Comparison of ENCODE assay signal across 16 cellular contexts in the genomic region with DNA sequence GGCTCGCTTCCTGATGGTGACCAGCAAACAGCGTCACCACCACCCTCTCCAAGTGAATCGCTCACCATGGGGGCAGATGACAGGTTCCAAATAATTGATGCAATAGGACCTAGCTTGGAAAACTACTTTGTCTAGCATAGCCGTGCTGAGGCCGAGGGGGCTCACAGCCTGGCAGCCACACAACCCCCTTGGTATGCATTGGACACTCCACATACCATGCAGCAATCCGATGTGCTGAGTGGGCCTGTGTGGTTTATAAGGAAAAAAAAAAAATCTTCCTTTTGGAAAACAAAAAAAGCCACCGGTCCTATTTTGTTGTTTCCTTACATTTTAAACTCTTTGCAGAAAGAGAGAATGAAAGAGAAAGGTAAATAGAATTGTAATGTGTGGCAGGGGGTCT. TPM values are rescaled to one million over a fixed set of nuclear protein-coding genes. Genes with fewer than 3 reads are reported as not detected.
A peak's percentile ranks its signal among the peaks of the same experiment; 100 is the strongest.
DNase-seq lines count a peak whose midpoint lies in the region; ATAC-seq and TF ChIP-seq lines count a peak whose summit lies in the region.
"Had no signal": no experiment of that assay in that cellular context is flagged by ENCODE, and none has a peak within 500 bp of the region (broad histone marks: within the 10 kb centered on the region; RNA-seq: fewer than 3 reads in every experiment).

No MANE protein-coding gene starts in this region.

- H3K4me1 ChIP-seq in neural progenitor cell, result peaks cover 4% of the 10 kb centered on the region
- H3K4me1 ChIP-seq: thyroid gland had no signal

- ATAC-seq in T-helper 17 cell, result no peak
- ATAC-seq in effector memory CD8-positive, alpha-beta T cell (replicated peaks), result no peak

- H4K20me1 ChIP-seq in neural progenitor cell (ENCODE audit: low read depth), result no peaks in the 10 kb centered on the region

- H3K79me2 ChIP-seq in neural progenitor cell (ENCODE audit: low read depth), result no peaks in the 10 kb centered on the region

- H3K4me3 ChIP-seq in neural progenitor cell, result no peak overlapping the region
- H3K4me3 ChIP-seq: HAP-1, PC-9, thyroid gland had no signal

- H3K36me3 Mint-ChIP-seq in T-helper 17 cell (ENCODE audit: low read depth) (peaks cover 22% of the 10 kb centered on the region), neural progenitor cell (no peaks in the 10 kb centered on the region)
- H3K36me3 Mint-ChIP-seq in effector memory CD8-positive, alpha-beta T cell (ENCODE audit: insufficient read depth), result peaks cover 100% of the 10 kb centered on the region

- H3K36me3 ChIP-seq in neural progenitor cell, result no peaks in the 10 kb centered on the region
- H3K36me3 ChIP-seq: WERI-Rb-1 had no signal

- H3K4me2 ChIP-seq in neural progenitor cell, result no peak overlapping the region
- H3K4me2 ChIP-seq: PC-9 had no signal

- H3K27ac ChIP-seq in neural progenitor cell, result no peak overlapping the region
- H3K27ac ChIP-seq: PC-9, thyroid gland, WERI-Rb-1 had no signal

- H3K4me1 Mint-ChIP-seq in T-helper 17 cell (peaks cover 56% of the 10 kb centered on the region), neural progenitor cell (peaks cover under 1% of the 10 kb centered on the region)
- H3K4me1 Mint-ChIP-seq in effector memory CD8-positive, alpha-beta T cell (ENCODE audit: low read depth in 2 of 2), result peaks cover 59 to 60% of the 10 kb centered on the region in 2 donors

- DNase-seq in AG08396 (ENCODE audit: low spot score) (peak; percentile 81), Daoy (ENCODE audit: low read depth) (peak; percentile 51), T-helper 17 cell (no peak), neural progenitor cell (ENCODE audit: low spot score) (no peak), SIG-M5 treated with dmso at 0.1 percent for 504 hours (lab: John Stamatoyannopoulos, UW; ENCODE audit: unreplicated experiment) (no peak), NCI-H748 treated with DMSO at 0.1 percent for 48 hours (lab: John Stamatoyannopoulos, UW) (no peak), midbrain (lab: John Stamatoyannopoulos, UW) (no peak)
- no peak for DNase-seq in effector memory CD8-positive, alpha-beta T cell
- DNase-seq: activated naive CD4-positive, alpha-beta T cell treated with anti-CD3 and anti-CD28 coated beads for 36 hours; hippocampal formation; NCI-H526 treated with DMSO at 0.1 percent for 48 hours; PC-9; stimulated activated CD4-positive, alpha-beta T cell treated with anti-CD3 and anti-CD28 coated beads, Interleukin-4, amount 100 ng/mL, for 24 hours; thyroid gland; WERI-Rb-1 had no signal

- no peak overlapping the region for H3K9ac ChIP-seq in neural progenitor cell

- H3K27ac Mint-ChIP-seq in T-helper 17 cell (peak overlapping the region; percentile 94), neural progenitor cell (no peak overlapping the region)
- peak overlapping the region; percentile 85 to 92 for H3K27ac Mint-ChIP-seq in effector memory CD8-positive, alpha-beta T cell
- H3K27ac Mint-ChIP-seq: activated naive CD4-positive, alpha-beta T cell treated with anti-CD3 and anti-CD28 coated beads for 36 hours had no signal

- no peaks in the 10 kb centered on the region for H3K9me3 ChIP-seq in T-helper 17 cell (ENCODE audit: control insufficient read depth, low read length, poor library complexity, severe bottlenecking)
- no peaks in the 10 kb centered on the region for H3K9me3 ChIP-seq in neural progenitor cell (ENCODE audit: low read depth)
- H3K9me3 ChIP-seq: HAP-1, thyroid gland had no signal

- TF ChIP-seq CTCF in neural progenitor cell (IDR thresholded peaks at IDR 0.05), result no peak

- H3K27me3 ChIP-seq in neural progenitor cell, result peaks cover 27% of the 10 kb centered on the region
- H3K27me3 ChIP-seq: thyroid gland had no signal

- no peaks in the 10 kb centered on the region for H3K9me3 Mint-ChIP-seq in effector memory CD8-positive, alpha-beta T cell
- no peaks in the 10 kb centered on the region for H3K9me3 Mint-ChIP-seq in neural progenitor cell
- H3K9me3 Mint-ChIP-seq: activated naive CD4-positive, alpha-beta T cell treated with anti-CD3 and anti-CD28 coated beads for 36 hours had no signal

- peaks cover 1% of the 10 kb centered on the region for H3F3A ChIP-seq in neural progenitor cell (ENCODE audit: low read depth)

- no peak overlapping the region for H2AFZ ChIP-seq in neural progenitor cell (replicated peaks)
- H2AFZ ChIP-seq: PC-9 had no signal

- H3K27me3 Mint-ChIP-seq in T-helper 17 cell (no peaks in the 10 kb centered on the region), neural progenitor cell (ENCODE audit: insufficient read depth, low read depth) (peaks cover 11% of the 10 kb centered on the region)
- no peaks in the 10 kb centered on the region for H3K27me3 Mint-ChIP-seq in effector memory CD8-positive, alpha-beta T cell

- peak overlapping the region; percentile 82 for H3K4me3 Mint-ChIP-seq in T-helper 17 cell
- peak overlapping the region; percentile 26 to 35 for H3K4me3 Mint-ChIP-seq in effector memory CD8-positive, alpha-beta T cell
- H3K4me3 Mint-ChIP-seq in neural progenitor cell, result no peak overlapping the region
- H3K4me3 Mint-ChIP-seq: activated naive CD4-positive, alpha-beta T cell treated with anti-CD3 and anti-CD28 coated beads for 36 hours had no signal

RNA-seq across cellular contexts. Expression of gene GATA3, which starts 15.1 kb away (rescaled TPM):
- total RNA-seq in Daoy (2014; rRNA removed; shearing (Covaris generic)), result 0.51 and 1.4 TPM in 2 replicates
- 100 to 1,000 TPM in 1 of 2 donors, 10 to 100 TPM in 1; 91.9 to 149 TPM for total RNA-seq in T-helper 17 cell
- total RNA-seq in neural progenitor cell (ENCODE audit: low replicate concordance), result 0.09 TPM in 1 of 2 replicates, not detected in the other

Comparison
In these comparisons a context has a peak if more than half of its experiments do, and no peak if none do; other contexts are left out.
1. DNase-seq: peak in AG08396 (single experiment) and Daoy (single experiment); none in T-helper 17 cell (0 of 3), effector memory CD8-positive, alpha-beta T cell (0 of 3), neural progenitor cell (single experiment), SIG-M5 treated with dmso at 0.1 percent for 504 hours (single experiment), NCI-H748 treated with DMSO at 0.1 percent for 48 hours (single experiment) and midbrain (single experiment).
2. RNA of gene GATA3, which starts 15.1 kb away (total RNA-seq): 91.9 to 149 TPM in T-helper 17 cell; 0.51 to 1.4 TPM in Daoy and 0.09 TPM in neural progenitor cell; every median in the first group is over 10 times any median in the second.